In genomic region chr6:110617057-110617456, GRCh38 we compare ENCODE assay signal across 10 cellular contexts.
A peak's percentile ranks its signal among the peaks of the same experiment; 100 is the strongest.
DNase-seq lines count a peak whose midpoint lies in the region; ATAC-seq and TF ChIP-seq lines count a peak whose summit lies in the region.
"Had no signal": no experiment of that assay in that cellular context is flagged by ENCODE, and none has a peak within 500 bp of the region (broad histone marks: within the 10 kb centered on the region; RNA-seq: fewer than 3 reads in every experiment).

No MANE protein-coding gene starts in this region.

- no peaks in the 10 kb centered on the region for H3K36me3 Mint-ChIP-seq in GM23338 (ENCODE audit: low read depth)

- no peaks in the 10 kb centered on the region for H4K20me1 ChIP-seq in GM23338 (replicated peaks; ENCODE audit: insufficient read depth)

- H3K4me3 Mint-ChIP-seq in GM23338 = no peak overlapping the region

- no peaks in the 10 kb centered on the region for H3K27me3 Mint-ChIP-seq in GM23338 (ENCODE audit: insufficient read depth, low read depth, poor library complexity)

- H3K9me3 ChIP-seq in neutrophil (no peaks in the 10 kb centered on the region), psoas muscle (no peaks in the 10 kb centered on the region)
- H3K9me3 ChIP-seq: thoracic aorta had no signal

- no peaks in the 10 kb centered on the region; the same call in 2 of the 3 replicates for H3K9me3 Mint-ChIP-seq in GM23338

- H3K36me3 ChIP-seq in GM23338 (ENCODE audit: insufficient read depth) (no peaks in the 10 kb centered on the region), neutrophil (peaks cover 91% of the 10 kb centered on the region), psoas muscle (ENCODE audit: insufficient read depth in 1 of 2, low read depth in 1 of 2) (peaks cover 0 to 61% of the 10 kb centered on the region in 2 donors)

- H3K4me1 ChIP-seq in GM23338 (ENCODE audit: insufficient read depth) (peaks cover 37% of the 10 kb centered on the region), neutrophil (ENCODE audit: control insufficient read depth in 1 of 2, insufficient read depth in 1 of 2, low read depth in 1 of 2, low read length in 1 of 2) (peaks cover 28 to 33% of the 10 kb centered on the region in 2 experiments), psoas muscle (no peaks in the 10 kb centered on the region)

- intact Hi-C loops in psoas muscle (cut with DNase I) = no loop called here

- H3K27ac ChIP-seq in GM23338 (ENCODE audit: low read depth) = no peak overlapping the region
- H3K27ac ChIP-seq in neutrophil = peak overlapping the region; percentile 39
- H3K27ac ChIP-seq in psoas muscle = no peak overlapping the region
- H3K27ac ChIP-seq: thoracic aorta had no signal

- no peak overlapping the region for H2AFZ ChIP-seq in GM23338

- H3K27ac Mint-ChIP-seq in GM23338 = peak overlapping the region; percentile 56; the same call in 1 of the 2 replicates

- no peaks in the 10 kb centered on the region for H3F3A ChIP-seq in GM23338 (replicated peaks; ENCODE audit: low read depth)

- H3K4me3 ChIP-seq in GM23338 (no peak overlapping the region), neutrophil (ENCODE audit: low read depth in 1 of 2, low read length in 1 of 2) (no peak overlapping the region), psoas muscle (no peak overlapping the region)
- H3K4me3 ChIP-seq: thoracic aorta had no signal

- ATAC-seq in GM18907 (IDR thresholded peaks at IDR 0.05; ENCODE audit: unreplicated experiment) = peak; percentile 92
- no peak for ATAC-seq in GM23338
- ATAC-seq in HG03558 (IDR thresholded peaks at IDR 0.05; ENCODE audit: extremely low read depth, unreplicated experiment) = peak; percentile 62
- ATAC-seq in psoas muscle = no peak

- H3K79me2 ChIP-seq in GM23338 (replicated peaks; ENCODE audit: insufficient read depth) = no peaks in the 10 kb centered on the region

- no peak for DNase-seq in GM23338 (ENCODE audit: low spot score)
- DNase-seq in NCI-H2171 (lab: John Stamatoyannopoulos, UW) = no peak
- no peak for DNase-seq in psoas muscle
- no peak for DNase-seq in kidney glomerular epithelial cell (lab: John Stamatoyannopoulos, UW)
- DNase-seq in NK-92 (lab: John Stamatoyannopoulos, UW; ENCODE audit: unreplicated experiment) = no peak
- DNase-seq: T-helper 2 cell had no signal

- 83 to 100% (median 89%) methylated on average over 1 of the region's 1 CpG for WGBS in psoas muscle, 3 donors

- H3K4me1 Mint-ChIP-seq in GM23338 = peaks cover 35% of the 10 kb centered on the region

- H3K27me3 ChIP-seq in GM23338 (ENCODE audit: insufficient read depth) (no peaks in the 10 kb centered on the region), neutrophil (no peaks in the 10 kb centered on the region), psoas muscle (ENCODE audit: insufficient read depth in 3 of 3, low read length in 2 of 3) (no peaks in the 10 kb centered on the region)

- H3K4me2 ChIP-seq in GM23338 = no peak overlapping the region

- no peaks in the 10 kb centered on the region for H3K9me2 ChIP-seq in GM23338 (ENCODE audit: insufficient read depth)

- TF ChIP-seq CTCF in GM23338 (conservative IDR thresholded peaks at IDR 0.05; ENCODE audit: low read depth in 2 of 2) (no peak), neutrophil (IDR thresholded peaks at IDR 0.05) (no peak), psoas muscle (IDR thresholded peaks at IDR 0.05) (no peak)

TF ChIP-seq in GM23338, 12 proteins besides CTCF, POLR2A, EP300 and RAD21 (continues in another document):
- no peak for TF ChIP-seq ZNF114 (CRISPR knock-in tag; IDR thresholded peaks at IDR 0.05)
- no peak for TF ChIP-seq ZNF331 (CRISPR knock-in tag; IDR thresholded peaks at IDR 0.05; ENCODE audit: low read depth)
- no peak for TF ChIP-seq JUNB (IDR thresholded peaks at IDR 0.05; ENCODE audit: unreplicated experiment)
- no peak for TF ChIP-seq CREB1 (CRISPR knock-in tag; IDR thresholded peaks at IDR 0.05; ENCODE audit: low read depth)
- no peak for TF ChIP-seq REST (IDR thresholded peaks at IDR 0.05; ENCODE audit: unreplicated experiment)
- no peak for TF ChIP-seq STAT1 (IDR thresholded peaks at IDR 0.05; ENCODE audit: unreplicated experiment)
- TF ChIP-seq, protein P1, sequence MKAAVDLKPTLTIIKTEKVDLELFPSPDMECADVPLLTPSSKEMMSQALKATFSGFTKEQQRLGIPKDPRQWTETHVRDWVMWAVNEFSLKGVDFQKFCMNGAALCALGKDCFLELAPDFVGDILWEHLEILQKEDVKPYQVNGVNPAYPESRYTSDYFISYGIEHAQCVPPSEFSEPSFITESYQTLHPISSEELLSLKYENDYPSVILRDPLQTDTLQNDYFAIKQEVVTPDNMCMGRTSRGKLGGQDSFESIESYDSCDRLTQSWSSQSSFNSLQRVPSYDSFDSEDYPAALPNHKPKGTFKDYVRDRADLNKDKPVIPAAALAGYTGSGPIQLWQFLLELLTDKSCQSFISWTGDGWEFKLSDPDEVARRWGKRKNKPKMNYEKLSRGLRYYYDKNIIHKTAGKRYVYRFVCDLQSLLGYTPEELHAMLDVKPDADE (IDR thresholded peaks at IDR 0.05) = no peak
- no peak for TF ChIP-seq POLR2AphosphoS5 (IDR thresholded peaks at IDR 0.05; ENCODE audit: low read depth)

Comparison
In these comparisons a context has a peak if more than half of its experiments do, and no peak if none do; other contexts are left out.
1. ATAC-seq: peak in GM18907 (single experiment) and HG03558 (single experiment); none in GM23338 (single experiment) and psoas muscle (0 of 4).